Comparison of ENCODE assay signal across 7 cellular contexts in the genomic region with DNA sequence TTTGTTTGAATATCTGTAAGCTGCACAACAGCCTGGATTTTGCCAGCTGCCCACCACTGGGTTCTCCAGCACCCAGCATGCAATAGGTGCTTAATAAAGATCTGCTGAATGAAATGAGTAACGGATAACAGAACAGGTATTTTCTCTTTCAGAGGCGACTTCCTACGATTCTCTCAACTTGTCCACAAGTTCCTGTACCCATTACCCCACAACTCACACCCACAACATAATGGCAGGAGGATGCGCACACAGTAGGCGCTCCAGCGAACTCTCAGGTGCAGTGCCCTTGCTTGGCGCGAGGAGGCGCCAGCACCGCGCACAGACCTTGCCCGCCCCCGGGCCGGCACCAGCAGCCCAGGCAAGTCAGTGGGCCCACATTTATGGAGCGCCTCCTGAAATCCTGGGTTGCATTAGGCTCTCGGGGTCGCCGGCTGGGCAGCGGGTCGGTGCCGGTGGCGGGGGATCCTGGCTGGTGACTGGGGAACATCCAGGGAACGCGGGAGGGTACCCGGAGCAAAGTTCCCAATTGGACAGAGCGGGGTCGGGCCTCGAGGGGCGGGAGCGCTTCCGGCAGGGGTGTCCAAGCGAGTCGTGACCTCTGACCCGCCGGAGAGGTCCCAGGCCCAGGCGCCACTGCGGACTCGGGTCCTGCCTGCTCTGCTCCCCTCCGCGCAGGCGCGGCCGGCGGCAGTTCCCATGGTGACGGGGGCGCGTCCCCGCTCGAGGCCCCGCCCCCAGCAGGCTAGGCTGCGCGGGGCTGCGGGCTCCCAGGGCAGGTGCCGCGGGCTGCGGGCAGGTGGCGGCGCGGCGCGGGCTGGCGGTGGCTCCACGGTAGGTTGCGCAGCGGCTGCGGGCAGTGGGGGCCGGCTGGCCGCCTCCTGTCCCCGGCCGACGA. TPM values are rescaled to one million over a fixed set of nuclear protein-coding genes. Genes with fewer than 3 reads are reported as not detected.
A peak's percentile ranks its signal among the peaks of the same experiment; 100 is the strongest.
DNase-seq lines count a peak whose midpoint lies in the region; ATAC-seq and TF ChIP-seq lines count a peak whose summit lies in the region.

A gene (plus strand): TSS at position 775 of the 895 bp plus-strand sequence. CDS start 75,284 bp downstream, outside the sequence.

- ATAC-seq in GM18502 (IDR thresholded peaks at IDR 0.05; ENCODE audit: poor library complexity, unreplicated experiment): peak; percentile 69

- DNase-seq in HK-2 (ENCODE audit: unreplicated experiment) (peak; percentile 89), OCI-M1 (lab: John Stamatoyannopoulos, UW) (peak; percentile 94), activated T-cell treated with anti-CD3 and anti-CD28 coated beads for 4 hours (peak; percentile 81), epithelial cell of esophagus (ENCODE audit: low read depth) (peak; percentile 87)
- peak; percentile 70 to 73 for DNase-seq in stimulated activated CD8-positive, alpha-beta memory T cell treated with anti-CD3 and anti-CD28 coated beads, Interleukin-2, amount 100 ng/mL, for 1 hour (ENCODE audit: low read depth in 2 of 2)

- H3K4me3 ChIP-seq in epithelial cell of esophagus (ENCODE audit: low read length) (peak within 1 kb of the TSS; percentile 97), mononuclear cell (ENCODE audit: low read length) (peak within 1 kb of the TSS; percentile 42)

- H3K27me3 ChIP-seq in mononuclear cell (ENCODE audit: insufficient read depth, low read length): peaks cover 41% of the 10 kb centered on the region

- TF ChIP-seq CTCF in epithelial cell of esophagus (IDR thresholded peaks at IDR 0.05; ENCODE audit: insufficient read depth, low read depth, low read length, missing control alignments): peak; percentile 98

- H3K9me3 ChIP-seq in mononuclear cell (ENCODE audit: low read depth, low read length): no peaks in the 10 kb centered on the region

- peaks cover 14% of the 10 kb centered on the region for H3K4me1 ChIP-seq in mononuclear cell (ENCODE audit: insufficient read depth, low read length)

RNA-seq across cellular contexts. Expression of the gene that starts here (rescaled TPM):
- total RNA-seq in mononuclear cell: 0.31 TPM

Comparison
In these comparisons a context has a peak if more than half of its experiments do, and no peak if none do; other contexts are left out.
1. Peak in every context shown above with its lines: DNase-seq, ATAC-seq and H3K4me3 ChIP-seq.